1 cellular context compared by ENCODE assay signal in genomic region chr14:92792885-92793284, GRCh38.
TF ChIP-seq lines count a peak whose summit lies in the region.

No MANE protein-coding gene starts in this region.

TF ChIP-seq in K562, 482 proteins besides CTCF, POLR2A, EP300 and RAD21:
- no peak for TF ChIP-seq SOX6 (IDR thresholded peaks at IDR 0.05)
- TF ChIP-seq SAP30 (IDR thresholded peaks at IDR 0.05; ENCODE audit: borderline replicate concordance, insufficient read depth, low read depth, low read length, poor library complexity, severe bottlenecking), result no peak
TF ChIP-seq in K562: peak in this region for 0.
